13 cellular contexts compared by ENCODE assay signal in the genomic region with DNA sequence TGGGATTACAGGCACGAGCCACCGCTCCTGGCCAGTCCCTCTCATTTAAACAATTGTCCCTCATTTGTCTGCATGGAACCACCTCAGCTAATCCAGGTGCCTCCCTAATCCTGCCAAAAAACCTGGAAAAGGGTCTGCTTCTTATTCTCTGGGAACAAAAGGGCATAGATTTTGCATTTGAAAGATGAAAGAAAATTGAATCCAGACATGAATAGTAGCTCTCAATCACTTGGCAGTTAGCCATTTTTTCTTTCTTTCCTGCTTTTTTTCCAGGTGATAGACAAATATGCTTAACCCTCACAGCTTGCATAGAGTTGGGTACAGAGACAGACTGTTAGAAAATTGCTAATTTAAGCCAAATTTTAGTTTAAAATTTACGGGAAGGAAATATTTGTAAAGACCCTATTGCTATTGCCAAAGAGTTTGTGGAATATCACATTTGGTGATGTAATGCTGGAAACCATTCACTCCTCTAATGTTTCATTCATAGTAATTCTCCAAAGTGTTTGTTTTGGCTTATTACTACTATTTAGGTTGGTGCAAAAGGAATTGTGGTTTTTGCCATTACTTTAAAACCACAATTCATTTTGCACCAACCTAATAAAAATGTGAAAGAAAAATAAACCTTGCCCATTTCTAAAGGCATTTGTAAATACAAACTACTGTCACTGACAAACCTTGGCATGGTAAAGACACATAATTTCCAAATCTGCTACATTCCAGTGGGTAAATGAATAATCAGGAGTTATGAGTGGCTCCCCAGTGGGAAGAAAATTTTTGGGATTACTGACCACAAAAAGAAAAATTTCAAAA.
A peak's percentile ranks its signal among the peaks of the same experiment; 100 is the strongest.
DNase-seq lines count a peak whose midpoint lies in the region; ATAC-seq and TF ChIP-seq lines count a peak whose summit lies in the region.
"Had no signal": no experiment of that assay in that cellular context is flagged by ENCODE, and none has a peak within 500 bp of the region (broad histone marks: within the 10 kb centered on the region; RNA-seq: fewer than 3 reads in every experiment).

No MANE protein-coding gene starts in this region.

- no peaks in the 10 kb centered on the region for H3K9me3 ChIP-seq in GM23248 (ENCODE audit: low read depth)
- H3K9me3 ChIP-seq: uterus had no signal

- TF ChIP-seq CTCF in choroid plexus epithelial cell (conservative IDR thresholded peaks at IDR 0.05; ENCODE audit: low read depth, low read length), result no peak

- peaks cover 15% of the 10 kb centered on the region for H3F3A ChIP-seq in GM23248 (ENCODE audit: insufficient read depth)

- in situ Hi-C loops in GM23248 (cut with MboI), result no loop called here

- no peaks in the 10 kb centered on the region for H3K36me3 ChIP-seq in GM23248 (ENCODE audit: low read depth)
- H3K36me3 ChIP-seq: uterus had no signal

- no peak overlapping the region for H3K9ac ChIP-seq in GM23248

- H3K4me3 ChIP-seq in GM23248 (peak overlapping the region; percentile 33; the same call in 1 of the 2 replicates), choroid plexus epithelial cell (ENCODE audit: low read depth, low read length) (no peak overlapping the region), skeletal muscle cell (ENCODE audit: low read depth, low read length) (no peak overlapping the region)
- H3K4me3 ChIP-seq: coronary artery, uterus had no signal

- H3K4me2 ChIP-seq in GM23248 (ENCODE audit: unreplicated experiment), result peak overlapping the region; percentile 43

- H3K9me2 ChIP-seq in GM23248 (ENCODE audit: insufficient read depth), result no peaks in the 10 kb centered on the region

- H3K4me1 ChIP-seq in GM23248 (ENCODE audit: insufficient read depth), result peaks cover 18% of the 10 kb centered on the region
- H3K4me1 ChIP-seq: uterus had no signal

- H3K79me2 ChIP-seq in GM23248 (ENCODE audit: insufficient read depth), result no peaks in the 10 kb centered on the region

- peak; percentile 79 for DNase-seq in GM23248
- peak; percentile 41 for DNase-seq in NCI-H2029 treated with DMSO at 0.1 percent for 48 hours (lab: John Stamatoyannopoulos, UW)
- peak; percentile 71 for DNase-seq in choroid plexus epithelial cell (ENCODE audit: low read depth)
- DNase-seq in skeletal muscle cell (ENCODE audit: low read depth), result peak; percentile 64
- no peak for DNase-seq in NCI-H1694 (lab: John Stamatoyannopoulos, UW)
- DNase-seq in Ammon's horn (ENCODE audit: low spot score), result no peak
- DNase-seq: activated CD4-positive, alpha-beta T cell treated with anti-CD3 and anti-CD28 coated beads, Interleukin-2, amount 50 U/mL, for 1 hour; activated gamma-delta T cell; NCI-H446; retina; uterus had no signal

- peak overlapping the region; percentile 11; the same call in 1 of the 2 replicates for H3K27ac ChIP-seq in GM23248
- H3K27ac ChIP-seq: coronary artery, uterus had no signal

- H3K27me3 ChIP-seq in GM23248 (replicated peaks; ENCODE audit: insufficient read depth), result no peaks in the 10 kb centered on the region
- H3K27me3 ChIP-seq: uterus had no signal

- no peaks in the 10 kb centered on the region for H4K20me1 ChIP-seq in GM23248 (ENCODE audit: insufficient read depth)

- H2AFZ ChIP-seq in GM23248, result no peak overlapping the region

- 58 to 60% methylated on average over 3 of the region's 3 CpGs for WGBS in GM23248 (ENCODE audit: low coverage in 1 of 2, low lambda C conversion rate in 2 of 2, missing lambda C conversion rate in 2 of 2), 2 experiments

- ATAC-seq in GM19035 (IDR thresholded peaks at IDR 0.05; ENCODE audit: unreplicated experiment), result no peak

Comparison
In these comparisons a context has a peak if more than half of its experiments do, and no peak if none do; other contexts are left out.
1. DNase-seq: peak in GM23248 (single experiment), NCI-H2029 treated with DMSO at 0.1 percent for 48 hours (single experiment), choroid plexus epithelial cell (single experiment) and skeletal muscle cell (single experiment); none in NCI-H1694 (single experiment) and Ammon's horn (single experiment).